9 cellular contexts compared by ENCODE assay signal in the genomic region with DNA sequence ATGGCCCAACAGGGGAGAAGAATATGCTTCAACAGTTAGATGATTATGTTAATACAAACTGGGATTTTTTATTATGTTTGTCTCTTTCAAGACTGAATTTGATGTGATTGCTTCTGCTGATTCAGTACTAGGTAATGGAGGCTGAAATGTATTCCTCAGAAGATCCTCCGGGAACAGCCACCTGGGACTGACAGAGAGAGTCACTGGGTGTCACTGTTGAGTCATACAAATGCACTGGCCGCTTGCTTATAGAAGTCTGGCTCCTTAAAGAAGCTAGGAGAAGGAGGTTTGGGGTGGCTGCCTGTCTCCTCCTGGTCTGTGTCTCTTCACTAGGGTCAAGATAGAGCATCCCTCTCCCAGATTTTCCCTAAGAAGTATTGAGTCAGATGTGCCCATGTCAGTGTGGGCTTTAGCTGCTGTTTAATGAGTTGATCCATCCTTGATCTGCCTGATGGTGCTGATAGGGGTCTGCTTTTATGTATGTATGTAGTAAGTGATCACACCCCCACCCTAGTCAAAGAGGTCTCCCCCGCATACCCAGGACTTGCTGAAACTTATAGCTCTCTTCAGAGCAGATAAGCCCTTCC.
A peak's percentile ranks its signal among the peaks of the same experiment; 100 is the strongest.
DNase-seq lines count a peak whose midpoint lies in the region; ATAC-seq, FAIRE-seq and TF ChIP-seq lines count a peak whose summit lies in the region.
"Had no signal": no experiment of that assay in that cellular context is flagged by ENCODE, and none has a peak within 500 bp of the region (broad histone marks: within the 10 kb centered on the region; RNA-seq: fewer than 3 reads in every experiment).

No MANE protein-coding gene starts in this region.

- H3K27me3 Mint-ChIP-seq in activated CD4-positive, alpha-beta T cell treated with anti-CD3 and anti-CD28 coated beads for 36 hours: no peaks in the 10 kb centered on the region
- H3K27me3 Mint-ChIP-seq: activated B cell treated with CpG ODN at 0.5 μM for 24 hours had no signal

- H3K4me1 Mint-ChIP-seq in activated CD4-positive, alpha-beta T cell treated with anti-CD3 and anti-CD28 coated beads for 36 hours: no peaks in the 10 kb centered on the region
- H3K4me1 Mint-ChIP-seq: activated B cell treated with CpG ODN at 0.5 μM for 24 hours had no signal

- no peaks in the 10 kb centered on the region for H3K9me3 ChIP-seq in pancreas

- peak; percentile 4 for DNase-seq in activated CD4-positive, alpha-beta T cell treated with anti-CD3 and anti-CD28 coated beads for 36 hours
- no peak for DNase-seq in activated CD4-positive, alpha-beta T cell treated with anti-CD3 and anti-CD28 coated beads, Interleukin-2, amount 50 U/mL, for 1 hour
- DNase-seq in NCI-H774 (lab: John Stamatoyannopoulos, UW) (peak; percentile 76), epidermal melanocyte (ENCODE audit: insufficient read length, low spot score) (peak; percentile 27), pancreas (peak in 2 of 6 donors; percentile 2 to 21), CD1c-positive myeloid dendritic cell (ENCODE audit: extremely low spot score) (no peak)
- DNase-seq: activated B cell treated with CpG ODN at 0.5 μM for 24 hours had no signal

- no peak overlapping the region for H3K27ac Mint-ChIP-seq in activated CD4-positive, alpha-beta T cell treated with anti-CD3 and anti-CD28 coated beads for 36 hours
- H3K27ac Mint-ChIP-seq: activated B cell treated with CpG ODN at 0.5 μM for 24 hours had no signal

- FAIRE-seq in pancreas (lab: Jason Lieb, UNC): no peak

- no peaks in the 10 kb centered on the region for H3K27me3 ChIP-seq in pancreas

- intact Hi-C loops in activated CD4-positive, alpha-beta T cell treated with anti-CD3 and anti-CD28 coated beads for 36 hours (cut with DNase I, micrococcal nuclease): no loop called here
- intact Hi-C loops in pancreas (cut with DNase I): no loop called here

- POLR2A ChIA-PET in activated CD4-positive, alpha-beta T cell treated with anti-CD3 and anti-CD28 coated beads for 36 hours (lab: Charles Lee): no interaction called here

- ATAC-seq in activated CD4-positive, alpha-beta T cell treated with anti-CD3 and anti-CD28 coated beads for 36 hours: no peak
- peak in 3 of 4 donors; percentile 34 to 52 (median 43) for ATAC-seq in pancreas
- ATAC-seq in HG03442 (IDR thresholded peaks at IDR 0.05; ENCODE audit: unreplicated experiment): no peak
- ATAC-seq in HG03439 (IDR thresholded peaks at IDR 0.05; ENCODE audit: unreplicated experiment): no peak

- no peaks in the 10 kb centered on the region for H3K36me3 ChIP-seq in pancreas

- no peak for TF ChIP-seq CTCF in pancreas (IDR thresholded peaks at IDR 0.05)

- no peaks in the 10 kb centered on the region for H3K36me3 Mint-ChIP-seq in activated CD4-positive, alpha-beta T cell treated with anti-CD3 and anti-CD28 coated beads for 36 hours (ENCODE audit: low read depth)

- no peaks in the 10 kb centered on the region for H3K4me1 ChIP-seq in pancreas

- H3K9me3 Mint-ChIP-seq in activated CD4-positive, alpha-beta T cell treated with anti-CD3 and anti-CD28 coated beads for 36 hours (ENCODE audit: low read depth): peaks cover 3% of the 10 kb centered on the region
- H3K9me3 Mint-ChIP-seq: activated B cell treated with CpG ODN at 0.5 μM for 24 hours had no signal

- CTCF ChIA-PET in activated CD4-positive, alpha-beta T cell treated with anti-CD3 and anti-CD28 coated beads for 36 hours (lab: Charles Lee): no interaction called here

- no peak overlapping the region for H3K4me3 ChIP-seq in pancreas

- 11 to 14% methylated on average over 3 of the region's 3 CpGs for WGBS in pancreas, 2 donors

- no peak overlapping the region for H3K27ac ChIP-seq in pancreas

- H3K4me3 Mint-ChIP-seq in activated CD4-positive, alpha-beta T cell treated with anti-CD3 and anti-CD28 coated beads for 36 hours: no peak overlapping the region
- H3K4me3 Mint-ChIP-seq: activated B cell treated with CpG ODN at 0.5 μM for 24 hours had no signal

Comparison
In these comparisons a context has a peak if more than half of its experiments do, and no peak if none do; other contexts are left out.
1. DNase-seq: peak in activated CD4-positive, alpha-beta T cell treated with anti-CD3 and anti-CD28 coated beads for 36 hours (single experiment), NCI-H774 (single experiment) and epidermal melanocyte (single experiment); none in activated CD4-positive, alpha-beta T cell treated with anti-CD3 and anti-CD28 coated beads, Interleukin-2, amount 50 U/mL, for 1 hour (single experiment) and CD1c-positive myeloid dendritic cell (single experiment).
2. ATAC-seq: peak in pancreas (3 of 4); none in activated CD4-positive, alpha-beta T cell treated with anti-CD3 and anti-CD28 coated beads for 36 hours (single experiment), HG03442 (single experiment) and HG03439 (single experiment).